Comparison of ENCODE assay signal across 18 cellular contexts in the genomic region with DNA sequence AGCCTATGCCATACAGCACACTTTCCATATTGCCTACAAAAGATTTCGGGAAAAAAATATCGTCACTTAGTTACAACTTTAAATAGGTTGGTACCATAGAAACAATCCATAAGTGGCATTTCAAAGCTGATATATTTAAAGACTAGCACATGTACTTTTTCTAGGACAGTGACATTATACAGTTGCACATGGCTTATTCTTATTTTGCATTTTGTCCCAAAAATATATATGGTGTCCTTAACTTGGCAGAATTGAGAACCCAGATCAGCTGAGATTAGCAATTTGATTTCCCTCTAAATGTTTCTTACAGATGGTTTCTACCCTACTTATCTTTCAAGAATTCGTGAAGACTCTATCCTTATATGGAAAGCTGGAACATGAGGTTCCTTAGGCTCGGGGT.
"Had no signal": no experiment of that assay in that cellular context is flagged by ENCODE, and none has a peak within 500 bp of the region (broad histone marks: within the 10 kb centered on the region; RNA-seq: fewer than 3 reads in every experiment).

No MANE protein-coding gene starts in this region.

- H3K27ac ChIP-seq: coronary artery, gastroesophageal sphincter, left lung, lower lobe of right lung, right atrium auricular region, sigmoid colon, skin epidermis, suprapubic skin, tibial artery, upper lobe of left lung, uterus had no signal

- H3K27me3 ChIP-seq: gastroesophageal sphincter, left lung, right atrium auricular region, sigmoid colon, suprapubic skin, tibial artery, upper lobe of left lung, uterus had no signal

- DNase-seq: effector memory CD4-positive, alpha-beta T cell; glutamatergic neuron; left lung; lower lobe of right lung; sigmoid colon; stimulated activated CD4-positive, alpha-beta T cell treated with anti-CD3 and anti-CD28 coated beads, Interleukin-12 subunit alpha, Interleukin-12 subunit beta, amount 100 ng/mL, for 4 hours; stimulated activated naive CD4-positive, alpha-beta T cell treated with Interleukin-2 at 50 U/mL for 16 hours; tibial artery; upper lobe of left lung; uterus had no signal

- ATAC-seq: esophagus mucosa, gastroesophageal sphincter, left lung, lower lobe of right lung had no signal

- H3K9me3 ChIP-seq: gastroesophageal sphincter, left lung, lower lobe of right lung, right atrium auricular region, sigmoid colon, suprapubic skin, tibial artery, upper lobe of left lung, uterus had no signal

- H3K27me3 Mint-ChIP-seq: memory B cell had no signal

- H3K36me3 ChIP-seq: gastroesophageal sphincter, left lung, lower lobe of right lung, right atrium auricular region, sigmoid colon, suprapubic skin, tibial artery, upper lobe of left lung, uterus had no signal

- H3K4me3 Mint-ChIP-seq: memory B cell, mesothelial cell of epicardium had no signal

- H3K27ac Mint-ChIP-seq: memory B cell, mesothelial cell of epicardium had no signal

- H3K9me3 Mint-ChIP-seq: memory B cell, mesothelial cell of epicardium had no signal

- H3K4me3 ChIP-seq: coronary artery, gastroesophageal sphincter, left lung, lower lobe of right lung, right atrium auricular region, sigmoid colon, skin epidermis, suprapubic skin, tibial artery, upper lobe of left lung, uterus had no signal

- H3K36me3 Mint-ChIP-seq: memory B cell, mesothelial cell of epicardium had no signal
